In genomic region chr2:109675666-109676345, GRCh38 we compare ENCODE assay signal across 1 cellular context.
TF ChIP-seq lines count a peak whose summit lies in the region.

No MANE protein-coding gene starts in this region.

TF ChIP-seq in HepG2, 621 proteins besides CTCF, POLR2A, EP300 and RAD21 (continued from another document):
- TF ChIP-seq HNRNPK (IDR thresholded peaks at IDR 0.05; ENCODE audit: low read depth, low read length, poor library complexity, severe bottlenecking) (no peak), ZNF441 (CRISPR knock-in tag; IDR thresholded peaks at IDR 0.05; ENCODE audit: borderline replicate concordance) (no peak), SRY (CRISPR knock-in tag; IDR thresholded peaks at IDR 0.05) (0 out of 2 replicates have a peak, but pooled peaks have one; percentile 16), ZMYM4 (CRISPR knock-in tag; IDR thresholded peaks at IDR 0.05) (peak; percentile 31; the same call in 1 of the 2 replicates), CHD4 (IDR thresholded peaks at IDR 0.05; ENCODE audit: borderline replicate concordance, low read length) (0 out of 2 replicates have a peak, but pooled peaks have one; percentile 51), RXRA (CRISPR knock-in tag; IDR thresholded peaks at IDR 0.05) (0 out of 2 replicates have a peak, but pooled peaks have one; percentile 13), ZBTB2 (CRISPR knock-in tag; IDR thresholded peaks at IDR 0.05; ENCODE audit: low read depth) (no peak), ZFP91 (CRISPR knock-in tag; IDR thresholded peaks at IDR 0.05; ENCODE audit: borderline replicate concordance) (peak; percentile 74; the same call in 1 of the 2 replicates), ZNF263 (CRISPR knock-in tag; IDR thresholded peaks at IDR 0.05) (peak; percentile 99), CREB3 (CRISPR knock-in tag; IDR thresholded peaks at IDR 0.05) (no peak), NRL (CRISPR knock-in tag; IDR thresholded peaks at IDR 0.05; ENCODE audit: borderline replicate concordance) (peak; percentile 50; the same call in 1 of the 2 replicates), HOMEZ (CRISPR knock-in tag; IDR thresholded peaks at IDR 0.05; ENCODE audit: low read depth) (no peak), HNF4A (CRISPR knock-in tag; IDR thresholded peaks at IDR 0.05) (no peak), POGZ (CRISPR knock-in tag; IDR thresholded peaks at IDR 0.05) (peak; percentile 18; the same call in 1 of the 2 replicates), MAFK (conservative IDR thresholded peaks at IDR 0.05 in 1 of 2, IDR thresholded peaks at IDR 0.05 in 1 of 2; ENCODE audit: low read length in 2 of 2) (peak in 1 of 2 experiments; percentile 8; a peak in 1 of 4 replicates)
